17 cellular contexts compared by ENCODE assay signal in the genomic region with DNA sequence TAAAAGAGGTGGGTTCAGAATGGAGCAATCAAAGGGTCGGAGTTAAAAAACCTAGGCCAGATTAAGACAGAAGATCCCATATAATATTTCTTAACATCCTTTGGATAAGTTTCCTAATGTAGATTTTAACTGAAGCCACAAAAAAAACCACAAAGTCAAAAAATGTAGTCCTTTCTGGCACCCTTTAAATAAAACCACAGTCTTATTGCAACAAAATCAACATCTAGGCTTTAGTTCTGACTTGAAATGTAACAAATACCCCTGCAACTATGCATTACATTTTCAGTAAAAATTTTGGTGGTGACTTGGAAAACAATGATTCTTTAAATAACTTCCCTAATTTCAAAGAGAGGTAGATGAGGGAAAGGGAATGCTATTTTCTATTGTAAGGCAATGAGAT.
DNase-seq lines count a peak whose midpoint lies in the region; ATAC-seq and TF ChIP-seq lines count a peak whose summit lies in the region.
"Had no signal": no experiment of that assay in that cellular context is flagged by ENCODE, and none has a peak within 500 bp of the region (broad histone marks: within the 10 kb centered on the region; RNA-seq: fewer than 3 reads in every experiment).

No MANE protein-coding gene starts in this region.

- H3T11ph ChIP-seq in H9 (ENCODE audit: low read length) = no peak overlapping the region

- no peak overlapping the region for H2BK12ac ChIP-seq in H9 (ENCODE audit: insufficient read length, low read depth, low read length)

- no peak for TF ChIP-seq CTCF in H9 (conservative IDR thresholded peaks at IDR 0.05)
- TF ChIP-seq CTCF in SK-N-SH (IDR thresholded peaks at IDR 0.05) = no peak
- TF ChIP-seq CTCF in gastroesophageal sphincter (IDR thresholded peaks at IDR 0.05) = no peak

- TF ChIP-seq RAD21 in SK-N-SH (IDR thresholded peaks at IDR 0.05; ENCODE audit: low read length) = no peak

- no peak overlapping the region for H3K4me3 Mint-ChIP-seq in H9

- H3K56ac ChIP-seq in H9 (ENCODE audit: insufficient read length, low read depth, low read length) = no peak overlapping the region

- no peak overlapping the region for H3K9ac ChIP-seq in BLaER1 treated with 17β-estradiol and CSF1 and Interleukin-3, amounts not matched to agents 10 nM and 100 nM
- no peak overlapping the region for H3K9ac ChIP-seq in H9 (ENCODE audit: extremely low read depth, insufficient read length, low read length)
- H3K9ac ChIP-seq in iPS-20b (ENCODE audit: low read depth, low read length) = peak overlapping the region; percentile 5; the same call in 1 of the 2 replicates
- no peak overlapping the region for H3K9ac ChIP-seq in SK-N-SH

- CTCF ChIA-PET in SK-N-SH (lab: Yijun Ruan, JAX) = no interaction called here

- H3K9me3 ChIP-seq in BLaER1 treated with 17β-estradiol and CSF1 and Interleukin-3, amounts not matched to agents 10 nM and 100 nM (replicated peaks in 1 of 11) = peaks cover 0 to 11% (median 7%) of the 10 kb centered on the region in 11 experiments; a peak in 5 of 22 replicates
- H3K9me3 ChIP-seq in H9 (ENCODE audit: control insufficient read depth, low read depth, low read length) = no peaks in the 10 kb centered on the region
- H3K9me3 ChIP-seq in SJSA1 (replicated peaks) = 0 out of 2 replicates have a peak, but pooled peaks cover 3% of the 10 kb centered on the region
- no peaks in the 10 kb centered on the region for H3K9me3 ChIP-seq in iPS-20b (ENCODE audit: insufficient read depth, low read depth, low read length)
- H3K9me3 ChIP-seq in SK-N-SH = no peaks in the 10 kb centered on the region
- no peaks in the 10 kb centered on the region for H3K9me3 ChIP-seq in gastroesophageal sphincter
- H3K9me3 ChIP-seq: HAP-1 had no signal

- 0 out of 22 replicates have a peak overlapping the region, but pooled peaks of 1 of the 11 experiments have one; percentile 4 for H3K27ac ChIP-seq in BLaER1 treated with 17β-estradiol and CSF1 and Interleukin-3, amounts not matched to agents 10 nM and 100 nM
- H3K27ac ChIP-seq in H9 (ENCODE audit: insufficient read length, low read depth, low read length) (no peak overlapping the region), SJSA1 (peak overlapping the region; percentile 46), iPS-20b (ENCODE audit: low read length) (no peak overlapping the region), SK-N-SH (ENCODE audit: low read depth in 2 of 2, low read length in 1 of 2) (no peak overlapping the region), gastroesophageal sphincter (no peak overlapping the region)

- H2BK15ac ChIP-seq in H9 (ENCODE audit: low read depth, low read length) = no peak overlapping the region

- peaks cover 0 to 13% (median 9%) of the 10 kb centered on the region in 10 experiments; a peak in 9 of 20 replicates for H3K4me1 ChIP-seq in BLaER1 treated with 17β-estradiol and CSF1 and Interleukin-3, amounts not matched to agents 10 nM and 100 nM
- peaks cover 9% of the 10 kb centered on the region; the same call in 1 of the 2 replicates for H3K4me1 ChIP-seq in H9 (ENCODE audit: insufficient read depth, low read length)
- H3K4me1 ChIP-seq in SJSA1 (replicated peaks) = peaks cover 39% of the 10 kb centered on the region
- peaks cover 20% of the 10 kb centered on the region; the same call in 1 of the 2 replicates for H3K4me1 ChIP-seq in iPS-20b (ENCODE audit: insufficient read depth, low read length)
- H3K4me1 ChIP-seq in SK-N-SH (ENCODE audit: control insufficient read depth in 1 of 2, insufficient read depth in 2 of 2, low read depth in 1 of 2, low read length in 1 of 2) = no peaks in the 10 kb centered on the region
- no peaks in the 10 kb centered on the region for H3K4me1 ChIP-seq in gastroesophageal sphincter
- H3K4me1 ChIP-seq: HAP-1 had no signal

- no peaks in the 10 kb centered on the region for H3K79me1 ChIP-seq in H9 (ENCODE audit: insufficient read depth, low read depth, low read length, poor library complexity, severe bottlenecking)

- H2AFZ ChIP-seq in H9 (ENCODE audit: low read length) = no peak overlapping the region
- no peak overlapping the region for H2AFZ ChIP-seq in SK-N-SH (ENCODE audit: low read depth)

- H3K23me2 ChIP-seq in H9 (ENCODE audit: insufficient read length, low read depth, low read length, poor library complexity, severe bottlenecking) = no peaks in the 10 kb centered on the region

- no peak overlapping the region for H2BK20ac ChIP-seq in H9 (ENCODE audit: low read depth, low read length, poor library complexity, severe bottlenecking)

- H3K36me3 Mint-ChIP-seq in H9 (ENCODE audit: insufficient read depth in 1 of 3, low read depth in 3 of 3) = peaks cover 6 to 18% (median 13%) of the 10 kb centered on the region in 3 experiments; a peak in 6 of 7 replicates

- H2BK5ac ChIP-seq in H9 (ENCODE audit: insufficient read length, low read length) = no peak overlapping the region

- no peaks in the 10 kb centered on the region for H3K9me3 Mint-ChIP-seq in H9

- H3K4me1 Mint-ChIP-seq in H9 = peaks cover 27 to 44% of the 10 kb centered on the region in 2 experiments

- H4K8ac ChIP-seq in H9 (replicated peaks; ENCODE audit: insufficient read length, low read depth, low read length) = no peak overlapping the region

- H2BK120ac ChIP-seq in H9 (ENCODE audit: low read depth, low read length, poor library complexity, severe bottlenecking) = no peak overlapping the region

- DNase-seq in H9 (no peak), SJSA1 (ENCODE audit: low read depth in 1 of 2, low spot score in 2 of 2) (peak in 1 of 2 experiments; percentile 28), SK-N-SH (no peak)
- DNase-seq: ACHN, DMS 273 treated with DMSO at 0.1 percent for 48 hours, NCI-H1105 treated with DMSO at 0.1 percent for 48 hours, NCI-H187 treated with DMSO at 0.1 percent for 48 hours, NCI-H2171 treated with DMSO at 0.1 percent for 48 hours, NCI-H774, SHP77 treated with DMSO at 0.1 percent for 48 hours had no signal

- no peak for TF ChIP-seq POLR2A in gastroesophageal sphincter (IDR thresholded peaks at IDR 0.05)

- peak overlapping the region in 7 of 11 experiments; percentile 1 to 43 (median 16); a peak in 8 of 22 replicates for H3K4me2 ChIP-seq in BLaER1 treated with 17β-estradiol and CSF1 and Interleukin-3, amounts not matched to agents 10 nM and 100 nM
- H3K4me2 ChIP-seq in H9 (ENCODE audit: insufficient read depth, insufficient read length, low read length) = no peak overlapping the region
- no peak overlapping the region for H3K4me2 ChIP-seq in SK-N-SH

- TF ChIP-seq EP300 in SK-N-SH (IDR thresholded peaks at IDR 0.05; ENCODE audit: borderline replicate concordance in 1 of 2, low read depth in 1 of 2, low read length in 1 of 2) = no peak
- no peak for TF ChIP-seq EP300 in gastroesophageal sphincter (IDR thresholded peaks at IDR 0.05)

- no peaks in the 10 kb centered on the region for H3K27me3 ChIP-seq in BLaER1 treated with 17β-estradiol and CSF1 and Interleukin-3, amounts not matched to agents 10 nM and 100 nM
- no peaks in the 10 kb centered on the region for H3K27me3 ChIP-seq in H9 (ENCODE audit: insufficient read depth, low read length)
- no peaks in the 10 kb centered on the region for H3K27me3 ChIP-seq in SJSA1 (replicated peaks)
- no peaks in the 10 kb centered on the region for H3K27me3 ChIP-seq in iPS-20b (ENCODE audit: insufficient read depth, low read length)
- no peaks in the 10 kb centered on the region; the same call in 1 of the 2 replicates for H3K27me3 ChIP-seq in SK-N-SH (ENCODE audit: insufficient read depth)
- H3K27me3 ChIP-seq in gastroesophageal sphincter = peaks cover 34% of the 10 kb centered on the region

- no peaks in the 10 kb centered on the region for H3F3A ChIP-seq in SK-N-SH (replicated peaks; ENCODE audit: insufficient read depth)

- no peak overlapping the region for H3K23ac ChIP-seq in H9 (ENCODE audit: insufficient read length, low read depth, low read length)

- H2AK5ac ChIP-seq in H9 (ENCODE audit: insufficient read length, low read length) = no peak overlapping the region

- no peak overlapping the region for H3K4ac ChIP-seq in H9 (ENCODE audit: low read depth, low read length)

- H3K18ac ChIP-seq in H9 (ENCODE audit: insufficient read length, low read depth, low read length) = no peak overlapping the region

- no peak overlapping the region for H3K4me3 ChIP-seq in BLaER1 treated with 17β-estradiol and CSF1 and Interleukin-3, amounts not matched to agents 10 nM and 100 nM
- H3K4me3 ChIP-seq in SJSA1 = no peak overlapping the region
- H3K4me3 ChIP-seq in iPS-20b (ENCODE audit: low read length) = peak overlapping the region; percentile 37; the same call in 1 of the 2 replicates
- no peak overlapping the region for H3K4me3 ChIP-seq in SK-N-SH (ENCODE audit: low read depth in 2 of 2, low read length in 1 of 2)
- H3K4me3 ChIP-seq in gastroesophageal sphincter = no peak overlapping the region
- H3K4me3 ChIP-seq: GM12878, HAP-1, K562 had no signal

- H3K14ac ChIP-seq in H9 (ENCODE audit: insufficient read depth, low read length) = no peak overlapping the region

- H3K27me3 Mint-ChIP-seq in H9 (ENCODE audit: low read depth) = no peaks in the 10 kb centered on the region

- H3K36me3 ChIP-seq in BLaER1 treated with 17β-estradiol and CSF1 and Interleukin-3, amounts not matched to agents 10 nM and 100 nM = peaks cover 0 to 4% (median 0%) of the 10 kb centered on the region in 11 experiments; a peak in 1 of 22 replicates
- no peaks in the 10 kb centered on the region for H3K36me3 ChIP-seq in SJSA1
- no peaks in the 10 kb centered on the region for H3K36me3 ChIP-seq in iPS-20b (ENCODE audit: insufficient read depth, low read depth, low read length)
- H3K36me3 ChIP-seq in SK-N-SH (replicated peaks in 1 of 2; ENCODE audit: control insufficient read depth in 1 of 2, insufficient read depth in 2 of 2, low read length in 1 of 2) = no peaks in the 10 kb centered on the region
- H3K36me3 ChIP-seq in gastroesophageal sphincter = no peaks in the 10 kb centered on the region
- H3K36me3 ChIP-seq: HAP-1 had no signal

- no CpG with 5 or more reads among the region's 1 CpG for WGBS in H9 (ENCODE audit: extremely low coverage, insufficient read length, low lambda C conversion rate)
- 72% methylated on average over 1 of the region's 1 CpG for WGBS in SK-N-SH (ENCODE audit: low lambda C conversion rate)
- WGBS in gastroesophageal sphincter (ENCODE audit: low coverage in 1 of 2), 2 donors = 71 to 76% methylated on average over 1 of the region's 1 CpG

- no peak overlapping the region for H4K5ac ChIP-seq in H9 (ENCODE audit: insufficient read length, low read depth, low read length)

- no peaks in the 10 kb centered on the region for H3K9me2 ChIP-seq in SK-N-SH

- POLR2A ChIA-PET in SK-N-SH (lab: Yijun Ruan, JAX) = no interaction called here

- peak overlapping the region in 2 of 3 experiments; percentile 71 to 77; a peak in 3 of 7 replicates for H3K27ac Mint-ChIP-seq in H9

- ATAC-seq in HG03354 (IDR thresholded peaks at IDR 0.05; ENCODE audit: poor library complexity, severe bottlenecking, unreplicated experiment) (no peak), gastroesophageal sphincter (no peak)
- ATAC-seq: GM12878, K562 had no signal

- H3K79me2 ChIP-seq in H9 (ENCODE audit: insufficient read depth, low read length) = no peaks in the 10 kb centered on the region
- H3K79me2 ChIP-seq in SK-N-SH (ENCODE audit: insufficient read depth) = no peaks in the 10 kb centered on the region

- no peaks in the 10 kb centered on the region for H4K20me1 ChIP-seq in BLaER1 treated with 17β-estradiol and CSF1 and Interleukin-3, amounts not matched to agents 10 nM and 100 nM
- H4K20me1 ChIP-seq in H9 (ENCODE audit: control insufficient read depth, insufficient read depth, insufficient read length) = no peaks in the 10 kb centered on the region
- no peaks in the 10 kb centered on the region for H4K20me1 ChIP-seq in SK-N-SH (ENCODE audit: insufficient read depth)

- H4K91ac ChIP-seq in H9 (ENCODE audit: insufficient read length, low read depth, low read length) = no peak overlapping the region

Comparison
In these comparisons a context has a peak if more than half of its experiments do, and no peak if none do; other contexts are left out.
1. H3K4me2 ChIP-seq: peak in BLaER1 treated with 17β-estradiol and CSF1 and Interleukin-3, amounts not matched to agents 10 nM and 100 nM (7 of 11); none in H9 (single experiment) and SK-N-SH (single experiment).